8 cellular contexts compared by ENCODE assay signal in genomic region chr1:217660353-217661062, GRCh38.
DNase-seq lines count a peak whose midpoint lies in the region; ATAC-seq, FAIRE-seq and TF ChIP-seq lines count a peak whose summit lies in the region.

No MANE protein-coding gene starts in this region.

- in situ Hi-C loops in GM13976 (cut with MboI; ENCODE audit: low sequenced_read_pairs, unreplicated experiment), result no loop called here

- FAIRE-seq in A204.1 (lab: Jason Lieb, UNC), result peak; percentile 72

- DNase-seq in GM13976 (ENCODE audit: low spot score), result peak; percentile 24
- peak; percentile 1 for DNase-seq in iPS DF 4.7 (ENCODE audit: extremely low read depth, low spot score)
- no peak for DNase-seq in activated CD4-positive, CD25-positive, alpha-beta regulatory T cell (lab: John Stamatoyannopoulos, UW)
- DNase-seq in stimulated activated CD8-positive, alpha-beta memory T cell treated with anti-CD3 and anti-CD28 coated beads, Interleukin-4, amount 100 ng/mL, for 48 hours, result no peak
- DNase-seq in activated T-cell treated with anti-CD3 and anti-CD28 coated beads, Interleukin-2, amount 50 U/mL, for 24 hours, result no peak

- TF ChIP-seq CTCF in GM13976 (IDR thresholded peaks at IDR 0.05; ENCODE audit: borderline replicate concordance, control extremely low read depth, extremely low read depth, insufficient read depth, missing control alignments), result peak; percentile 36

- no peaks in the 10 kb centered on the region for H3K4me1 Mint-ChIP-seq in activated T-cell treated with anti-CD3 and anti-CD28 coated beads, Interleukin-2, amount 50 U/mL, for 24 hours (ENCODE audit: low read depth)

- H3K9me3 Mint-ChIP-seq in activated T-cell treated with anti-CD3 and anti-CD28 coated beads, Interleukin-2, amount 50 U/mL, for 24 hours, result peaks cover 2% of the 10 kb centered on the region

- no peak overlapping the region for H3K27ac Mint-ChIP-seq in activated T-cell treated with anti-CD3 and anti-CD28 coated beads, Interleukin-2, amount 50 U/mL, for 24 hours

- H3K36me3 Mint-ChIP-seq in activated T-cell treated with anti-CD3 and anti-CD28 coated beads, Interleukin-2, amount 50 U/mL, for 24 hours (ENCODE audit: low read depth), result no peaks in the 10 kb centered on the region

- H3K4me3 Mint-ChIP-seq in activated T-cell treated with anti-CD3 and anti-CD28 coated beads, Interleukin-2, amount 50 U/mL, for 24 hours, result no peak overlapping the region

- ATAC-seq in HG03097 (IDR thresholded peaks at IDR 0.05; ENCODE audit: low FRiP score, unreplicated experiment) (peak; percentile 52), SK-N-SH treated with all-trans-retinoic acid at 6 μM for 48 hours (peak; percentile 88)

- H3K27me3 Mint-ChIP-seq in activated T-cell treated with anti-CD3 and anti-CD28 coated beads, Interleukin-2, amount 50 U/mL, for 24 hours, result peaks cover 13% of the 10 kb centered on the region

TF ChIP-seq in SK-N-SH treated with all-trans-retinoic acid at 6 μM for 48 hours, 23 proteins besides CTCF, POLR2A, EP300 and RAD21:
- no peak for TF ChIP-seq PPARA (CRISPR knock-in tag; IDR thresholded peaks at IDR 0.05; ENCODE audit: borderline replicate concordance)
- 0 out of 2 replicates have a peak, but pooled peaks have one; percentile 27 for TF ChIP-seq TOX (CRISPR knock-in tag; IDR thresholded peaks at IDR 0.05; ENCODE audit: borderline replicate concordance)

Comparison
In these comparisons a context has a peak if more than half of its experiments do, and no peak if none do; other contexts are left out.
1. DNase-seq: peak in GM13976 (single experiment) and iPS DF 4.7 (single experiment); none in activated CD4-positive, CD25-positive, alpha-beta regulatory T cell (0 of 4), stimulated activated CD8-positive, alpha-beta memory T cell treated with anti-CD3 and anti-CD28 coated beads, Interleukin-4, amount 100 ng/mL, for 48 hours (single experiment) and activated T-cell treated with anti-CD3 and anti-CD28 coated beads, Interleukin-2, amount 50 U/mL, for 24 hours (single experiment).